In the genomic region with DNA sequence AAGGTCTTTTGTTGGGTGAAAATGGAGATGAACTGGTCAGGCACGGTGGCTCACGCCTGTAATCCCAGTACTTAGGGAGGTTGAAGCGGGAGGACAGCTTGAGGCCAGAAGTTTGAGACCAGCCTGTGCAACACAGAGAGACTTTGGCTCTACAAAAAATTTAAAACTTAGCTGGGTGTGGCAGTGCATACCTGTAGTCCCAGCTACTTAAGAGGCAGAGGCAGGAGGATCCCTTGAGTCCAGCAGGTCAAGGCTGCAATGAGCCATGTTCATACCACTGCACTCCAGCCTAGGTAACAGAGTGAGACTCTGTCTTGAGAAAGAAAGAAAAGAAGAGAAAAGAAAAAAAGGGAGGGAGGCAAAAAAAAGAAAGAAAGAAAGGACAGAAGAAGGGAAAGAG, we compare ENCODE assay signal across 22 cellular contexts.
"Had no signal": no experiment of that assay in that cellular context is flagged by ENCODE, and none has a peak within 500 bp of the region (broad histone marks: within the 10 kb centered on the region; RNA-seq: fewer than 3 reads in every experiment).

No MANE protein-coding gene starts in this region.

- ATAC-seq: activated CD8-positive, alpha-beta memory T cell treated with anti-CD3 and anti-CD28 coated beads, Interleukin-2, amount 10 ng/mL, durations not matched to agents 7 days and 5 days; left lobe of liver had no signal

- DNase-seq: activated CD4-positive, alpha-beta memory T cell treated with anti-CD3 and anti-CD28 coated beads for 36 hours; activated CD8-positive, alpha-beta memory T cell treated with anti-CD3 and anti-CD28 coated beads, Interleukin-2, amount 10 ng/mL, durations not matched to agents 7 days and 5 days; activated naive CD4-positive, alpha-beta T cell treated with anti-CD3 and anti-CD28 coated beads for 36 hours; activated T-cell treated with anti-CD3 and anti-CD28 coated beads, Interleukin-2, amount 50 U/mL, for 1 hour; anterior cingulate cortex; cortex of kidney; erythroblast; foreskin melanocyte; kidney; midbrain; occipital lobe; stimulated activated CD4-positive, alpha-beta T cell treated with anti-CD3 and anti-CD28 coated beads, Interleukin-12 subunit alpha, Interleukin-12 subunit beta, amount 100 ng/mL, for 4 hours; stimulated activated CD4-positive, alpha-beta T cell treated with anti-CD3 and anti-CD28 coated beads, Interleukin-1b, Interleukin-23, amount 100 ng/mL, for 48 hours; stimulated activated CD8-positive, alpha-beta memory T cell treated with anti-CD3 and anti-CD28 coated beads, Interleukin-4, amount 100 ng/mL, for 48 hours; stimulated activated naive CD4-positive, alpha-beta T cell treated with Interleukin-2 at 50 U/mL for 16 hours; WERI-Rb-1 had no signal

- H3K9me3 ChIP-seq: right atrium auricular region had no signal

- H3K4me3 ChIP-seq: lung, right atrium auricular region had no signal

- H3K36me3 ChIP-seq: right atrium auricular region, WERI-Rb-1 had no signal

- H3K27me3 Mint-ChIP-seq: type B pancreatic cell had no signal

- H3K27ac ChIP-seq: WERI-Rb-1 had no signal

- H3K9me3 Mint-ChIP-seq: activated CD4-positive, alpha-beta memory T cell treated with anti-CD3 and anti-CD28 coated beads for 36 hours; activated naive CD4-positive, alpha-beta T cell treated with anti-CD3 and anti-CD28 coated beads for 36 hours; T-helper 1 cell treated with Interleukin-12 subunit alpha and Interleukin-12 subunit beta and Interleukin-4 antibody, amounts not matched to agents 30 μg/mL and 1 μg/mL, for 36 hours; type B pancreatic cell had no signal

- FAIRE-seq: endometrium, kidney had no signal

- H3K27ac Mint-ChIP-seq: activated CD4-positive, alpha-beta memory T cell treated with anti-CD3 and anti-CD28 coated beads for 36 hours; activated CD8-positive, alpha-beta memory T cell treated with anti-CD3 and anti-CD28 coated beads, Interleukin-2, amount 10 ng/mL, durations not matched to agents 7 days and 5 days; activated naive CD4-positive, alpha-beta T cell treated with anti-CD3 and anti-CD28 coated beads for 36 hours; T-helper 1 cell treated with Interleukin-12 subunit alpha and Interleukin-12 subunit beta and Interleukin-4 antibody, amounts not matched to agents 30 μg/mL and 1 μg/mL, for 36 hours had no signal

- H3K27me3 ChIP-seq: right atrium auricular region had no signal

- H3K4me3 Mint-ChIP-seq: activated CD4-positive, alpha-beta memory T cell treated with anti-CD3 and anti-CD28 coated beads for 36 hours; activated CD8-positive, alpha-beta memory T cell treated with anti-CD3 and anti-CD28 coated beads, Interleukin-2, amount 10 ng/mL, durations not matched to agents 7 days and 5 days; activated naive CD4-positive, alpha-beta T cell treated with anti-CD3 and anti-CD28 coated beads for 36 hours; T-helper 1 cell treated with Interleukin-12 subunit alpha and Interleukin-12 subunit beta and Interleukin-4 antibody, amounts not matched to agents 30 μg/mL and 1 μg/mL, for 36 hours; type B pancreatic cell had no signal

- H3K36me3 Mint-ChIP-seq: activated CD4-positive, alpha-beta memory T cell treated with anti-CD3 and anti-CD28 coated beads for 36 hours had no signal
